ENCODE assay signal across 1 cellular context in the genomic region with DNA sequence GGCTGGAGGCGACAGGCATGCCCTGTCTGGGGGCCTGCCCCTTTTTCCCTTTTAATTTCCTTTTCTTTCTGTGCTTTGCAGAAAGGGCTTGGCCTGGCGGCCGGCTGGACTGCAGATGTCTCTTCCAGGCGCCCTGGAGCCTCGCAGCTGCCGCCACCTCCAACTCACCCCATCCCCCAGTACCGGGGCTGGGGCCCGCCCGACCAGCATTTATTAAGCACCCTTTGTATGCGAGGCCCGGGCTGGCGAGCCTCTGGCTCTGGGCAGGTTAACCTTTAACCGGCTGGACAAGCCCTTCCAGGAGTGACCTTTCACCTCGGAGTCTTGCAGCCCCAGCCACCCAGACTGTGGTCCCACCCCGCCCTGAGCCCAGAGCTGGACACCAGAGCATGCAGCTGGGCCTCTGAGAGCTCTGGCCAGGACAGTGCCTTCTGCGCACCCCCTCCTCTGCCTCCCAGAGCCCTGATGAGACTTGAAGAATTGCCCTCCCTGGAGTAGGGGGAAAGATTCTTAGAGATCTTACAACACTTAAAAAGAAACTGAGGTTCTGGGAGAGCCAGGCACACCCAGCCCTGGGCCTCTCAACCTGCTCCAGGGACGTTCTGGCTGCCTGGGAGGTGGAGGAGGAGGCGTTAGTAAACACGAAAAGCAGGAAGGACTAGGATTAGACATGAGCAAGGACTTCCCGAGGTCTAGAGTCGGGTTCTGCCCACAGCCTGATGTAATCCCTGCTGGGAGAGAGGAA.
TF ChIP-seq lines count a peak whose summit lies in the region.

No MANE protein-coding gene starts in this region.

TF ChIP-seq in endothelial cell of umbilical vein, 7 proteins besides CTCF, POLR2A, EP300 and RAD21:
- TF ChIP-seq MYC (IDR thresholded peaks at IDR 0.05; ENCODE audit: low read depth, low read length): no peak
- TF ChIP-seq FOS (IDR thresholded peaks at IDR 0.05; ENCODE audit: borderline replicate concordance, insufficient read depth, low read length): no peak
- TF ChIP-seq, protein P1, sequence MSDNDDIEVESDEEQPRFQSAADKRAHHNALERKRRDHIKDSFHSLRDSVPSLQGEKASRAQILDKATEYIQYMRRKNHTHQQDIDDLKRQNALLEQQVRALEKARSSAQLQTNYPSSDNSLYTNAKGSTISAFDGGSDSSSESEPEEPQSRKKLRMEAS (IDR thresholded peaks at IDR 0.05; ENCODE audit: insufficient read depth, insufficient read length): no peak
- no peak for TF ChIP-seq JUN (IDR thresholded peaks at IDR 0.05; ENCODE audit: borderline replicate concordance, insufficient read depth, insufficient read length, low read depth)
- no peak for TF ChIP-seq GATA2 (IDR thresholded peaks at IDR 0.05; ENCODE audit: insufficient read depth, insufficient read length, low read depth, low read length)
- no peak for TF ChIP-seq EZH2 (IDR thresholded peaks at IDR 0.05; ENCODE audit: borderline replicate concordance, low read depth, low read length, severe bottlenecking)
